1 cellular context compared by ENCODE assay signal in the genomic region with DNA sequence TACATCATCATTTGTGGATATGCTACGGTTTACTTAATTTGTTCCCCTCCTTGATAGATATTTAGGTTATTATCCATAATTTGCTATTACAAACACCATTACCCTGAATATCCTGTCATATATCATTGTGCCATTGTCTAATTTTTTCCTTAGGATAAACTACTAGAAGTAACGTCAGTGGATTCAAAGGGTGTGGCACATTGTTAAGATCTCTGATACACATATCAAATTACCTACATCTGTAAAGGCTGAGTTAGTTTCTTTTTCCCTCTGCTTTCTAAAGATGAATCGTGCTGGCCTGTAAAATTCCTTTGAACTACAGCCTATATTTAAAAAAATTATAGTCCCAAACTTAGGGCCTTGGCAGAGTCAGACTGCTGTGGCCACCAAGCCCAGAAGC.
TF ChIP-seq lines count a peak whose summit lies in the region.

No MANE protein-coding gene starts in this region.

TF ChIP-seq in SK-N-SH, 30 proteins besides CTCF, POLR2A, EP300 and RAD21 (continued from another document):
- TF ChIP-seq, protein P1, sequence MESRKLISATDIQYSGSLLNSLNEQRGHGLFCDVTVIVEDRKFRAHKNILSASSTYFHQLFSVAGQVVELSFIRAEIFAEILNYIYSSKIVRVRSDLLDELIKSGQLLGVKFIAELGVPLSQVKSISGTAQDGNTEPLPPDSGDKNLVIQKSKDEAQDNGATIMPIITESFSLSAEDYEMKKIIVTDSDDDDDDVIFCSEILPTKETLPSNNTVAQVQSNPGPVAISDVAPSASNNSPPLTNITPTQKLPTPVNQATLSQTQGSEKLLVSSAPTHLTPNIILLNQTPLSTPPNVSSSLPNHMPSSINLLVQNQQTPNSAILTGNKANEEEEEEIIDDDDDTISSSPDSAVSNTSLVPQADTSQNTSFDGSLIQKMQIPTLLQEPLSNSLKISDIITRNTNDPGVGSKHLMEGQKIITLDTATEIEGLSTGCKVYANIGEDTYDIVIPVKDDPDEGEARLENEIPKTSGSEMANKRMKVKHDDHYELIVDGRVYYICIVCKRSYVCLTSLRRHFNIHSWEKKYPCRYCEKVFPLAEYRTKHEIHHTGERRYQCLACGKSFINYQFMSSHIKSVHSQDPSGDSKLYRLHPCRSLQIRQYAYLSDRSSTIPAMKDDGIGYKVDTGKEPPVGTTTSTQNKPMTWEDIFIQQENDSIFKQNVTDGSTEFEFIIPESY (IDR thresholded peaks at IDR 0.05; ENCODE audit: borderline replicate concordance, low read depth), result no peak
- TF ChIP-seq NRF1 (IDR thresholded peaks at IDR 0.05; ENCODE audit: low read depth, low read length), result no peak
- no peak for TF ChIP-seq GATA2 (CRISPR knock-in tag; IDR thresholded peaks at IDR 0.05)
